In the genomic region with DNA sequence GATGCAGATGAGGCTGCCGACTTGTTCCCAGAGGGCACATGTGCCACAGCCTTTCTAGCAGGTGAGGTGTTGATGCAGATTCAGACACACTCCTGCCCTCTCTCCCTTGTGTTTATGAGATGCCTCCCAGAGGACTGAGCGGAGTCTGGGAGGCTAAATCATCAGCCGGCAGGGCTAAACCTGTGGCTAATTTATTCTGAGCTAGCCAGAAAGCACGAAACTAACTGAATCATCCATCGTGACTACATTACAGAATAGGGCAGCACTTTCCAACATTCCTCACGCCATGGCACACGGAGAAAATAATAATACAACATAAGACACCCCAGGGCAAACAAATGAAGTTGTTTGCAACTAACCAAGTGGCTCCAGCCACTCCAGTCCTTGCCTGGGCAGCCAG, we compare ENCODE assay signal across 1 cellular context.
TF ChIP-seq lines count a peak whose summit lies in the region.

No MANE protein-coding gene starts in this region.

TF ChIP-seq in GM23338, 12 proteins besides CTCF, POLR2A, EP300 and RAD21 (continued from another document):
- TF ChIP-seq, protein P1, sequence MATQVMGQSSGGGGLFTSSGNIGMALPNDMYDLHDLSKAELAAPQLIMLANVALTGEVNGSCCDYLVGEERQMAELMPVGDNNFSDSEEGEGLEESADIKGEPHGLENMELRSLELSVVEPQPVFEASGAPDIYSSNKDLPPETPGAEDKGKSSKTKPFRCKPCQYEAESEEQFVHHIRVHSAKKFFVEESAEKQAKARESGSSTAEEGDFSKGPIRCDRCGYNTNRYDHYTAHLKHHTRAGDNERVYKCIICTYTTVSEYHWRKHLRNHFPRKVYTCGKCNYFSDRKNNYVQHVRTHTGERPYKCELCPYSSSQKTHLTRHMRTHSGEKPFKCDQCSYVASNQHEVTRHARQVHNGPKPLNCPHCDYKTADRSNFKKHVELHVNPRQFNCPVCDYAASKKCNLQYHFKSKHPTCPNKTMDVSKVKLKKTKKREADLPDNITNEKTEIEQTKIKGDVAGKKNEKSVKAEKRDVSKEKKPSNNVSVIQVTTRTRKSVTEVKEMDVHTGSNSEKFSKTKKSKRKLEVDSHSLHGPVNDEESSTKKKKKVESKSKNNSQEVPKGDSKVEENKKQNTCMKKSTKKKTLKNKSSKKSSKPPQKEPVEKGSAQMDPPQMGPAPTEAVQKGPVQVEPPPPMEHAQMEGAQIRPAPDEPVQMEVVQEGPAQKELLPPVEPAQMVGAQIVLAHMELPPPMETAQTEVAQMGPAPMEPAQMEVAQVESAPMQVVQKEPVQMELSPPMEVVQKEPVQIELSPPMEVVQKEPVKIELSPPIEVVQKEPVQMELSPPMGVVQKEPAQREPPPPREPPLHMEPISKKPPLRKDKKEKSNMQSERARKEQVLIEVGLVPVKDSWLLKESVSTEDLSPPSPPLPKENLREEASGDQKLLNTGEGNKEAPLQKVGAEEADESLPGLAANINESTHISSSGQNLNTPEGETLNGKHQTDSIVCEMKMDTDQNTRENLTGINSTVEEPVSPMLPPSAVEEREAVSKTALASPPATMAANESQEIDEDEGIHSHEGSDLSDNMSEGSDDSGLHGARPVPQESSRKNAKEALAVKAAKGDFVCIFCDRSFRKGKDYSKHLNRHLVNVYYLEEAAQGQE (IDR thresholded peaks at IDR 0.05; ENCODE audit: unreplicated experiment), result no peak
- TF ChIP-seq, protein P2, sequence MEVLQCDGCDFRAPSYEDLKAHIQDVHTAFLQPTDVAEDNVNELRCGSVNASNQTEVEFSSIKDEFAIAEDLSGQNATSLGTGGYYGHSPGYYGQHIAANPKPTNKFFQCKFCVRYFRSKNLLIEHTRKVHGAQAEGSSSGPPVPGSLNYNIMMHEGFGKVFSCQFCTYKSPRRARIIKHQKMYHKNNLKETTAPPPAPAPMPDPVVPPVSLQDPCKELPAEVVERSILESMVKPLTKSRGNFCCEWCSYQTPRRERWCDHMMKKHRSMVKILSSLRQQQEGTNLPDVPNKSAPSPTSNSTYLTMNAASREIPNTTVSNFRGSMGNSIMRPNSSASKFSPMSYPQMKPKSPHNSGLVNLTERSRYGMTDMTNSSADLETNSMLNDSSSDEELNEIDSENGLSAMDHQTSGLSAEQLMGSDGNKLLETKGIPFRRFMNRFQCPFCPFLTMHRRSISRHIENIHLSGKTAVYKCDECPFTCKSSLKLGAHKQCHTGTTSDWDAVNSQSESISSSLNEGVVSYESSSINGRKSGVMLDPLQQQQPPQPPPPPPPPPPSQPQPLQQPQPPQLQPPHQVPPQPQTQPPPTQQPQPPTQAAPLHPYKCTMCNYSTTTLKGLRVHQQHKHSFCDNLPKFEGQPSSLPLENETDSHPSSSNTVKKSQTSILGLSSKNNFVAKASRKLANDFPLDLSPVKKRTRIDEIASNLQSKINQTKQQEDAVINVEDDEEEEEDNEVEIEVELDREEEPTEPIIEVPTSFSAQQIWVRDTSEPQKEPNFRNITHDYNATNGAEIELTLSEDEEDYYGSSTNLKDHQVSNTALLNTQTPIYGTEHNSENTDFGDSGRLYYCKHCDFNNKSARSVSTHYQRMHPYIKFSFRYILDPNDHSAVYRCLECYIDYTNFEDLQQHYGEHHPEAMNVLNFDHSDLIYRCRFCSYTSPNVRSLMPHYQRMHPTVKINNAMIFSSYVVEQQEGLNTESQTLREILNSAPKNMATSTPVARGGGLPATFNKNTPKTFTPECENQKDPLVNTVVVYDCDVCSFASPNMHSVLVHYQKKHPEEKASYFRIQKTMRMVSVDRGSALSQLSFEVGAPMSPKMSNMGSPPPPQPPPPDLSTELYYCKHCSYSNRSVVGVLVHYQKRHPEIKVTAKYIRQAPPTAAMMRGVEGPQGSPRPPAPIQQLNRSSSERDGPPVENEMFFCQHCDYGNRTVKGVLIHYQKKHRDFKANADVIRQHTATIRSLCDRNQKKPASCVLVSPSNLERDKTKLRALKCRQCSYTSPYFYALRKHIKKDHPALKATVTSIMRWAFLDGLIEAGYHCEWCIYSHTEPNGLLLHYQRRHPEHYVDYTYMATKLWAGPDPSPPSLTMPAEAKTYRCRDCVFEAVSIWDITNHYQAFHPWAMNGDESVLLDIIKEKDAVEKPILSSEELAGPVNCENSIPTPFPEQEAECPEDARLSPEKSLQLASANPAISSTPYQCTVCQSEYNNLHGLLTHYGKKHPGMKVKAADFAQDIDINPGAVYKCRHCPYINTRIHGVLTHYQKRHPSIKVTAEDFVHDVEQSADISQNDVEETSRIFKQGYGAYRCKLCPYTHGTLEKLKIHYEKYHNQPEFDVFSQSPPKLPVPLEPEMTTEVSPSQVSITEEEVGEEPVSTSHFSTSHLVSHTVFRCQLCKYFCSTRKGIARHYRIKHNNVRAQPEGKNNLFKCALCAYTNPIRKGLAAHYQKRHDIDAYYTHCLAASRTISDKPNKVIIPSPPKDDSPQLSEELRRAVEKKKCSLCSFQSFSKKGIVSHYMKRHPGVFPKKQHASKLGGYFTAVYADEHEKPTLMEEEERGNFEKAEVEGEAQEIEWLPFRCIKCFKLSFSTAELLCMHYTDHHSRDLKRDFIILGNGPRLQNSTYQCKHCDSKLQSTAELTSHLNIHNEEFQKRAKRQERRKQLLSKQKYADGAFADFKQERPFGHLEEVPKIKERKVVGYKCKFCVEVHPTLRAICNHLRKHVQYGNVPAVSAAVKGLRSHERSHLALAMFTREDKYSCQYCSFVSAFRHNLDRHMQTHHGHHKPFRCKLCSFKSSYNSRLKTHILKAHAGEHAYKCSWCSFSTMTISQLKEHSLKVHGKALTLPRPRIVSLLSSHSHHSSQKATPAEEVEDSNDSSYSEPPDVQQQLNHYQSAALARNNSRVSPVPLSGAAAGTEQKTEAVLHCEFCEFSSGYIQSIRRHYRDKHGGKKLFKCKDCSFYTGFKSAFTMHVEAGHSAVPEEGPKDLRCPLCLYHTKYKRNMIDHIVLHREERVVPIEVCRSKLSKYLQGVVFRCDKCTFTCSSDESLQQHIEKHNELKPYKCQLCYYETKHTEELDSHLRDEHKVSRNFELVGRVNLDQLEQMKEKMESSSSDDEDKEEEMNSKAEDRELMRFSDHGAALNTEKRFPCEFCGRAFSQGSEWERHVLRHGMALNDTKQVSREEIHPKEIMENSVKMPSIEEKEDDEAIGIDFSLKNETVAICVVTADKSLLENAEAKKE (CRISPR knock-in tag; IDR thresholded peaks at IDR 0.05), result no peak
TF ChIP-seq in GM23338: peak in this region for 0.
